In the genomic region with DNA sequence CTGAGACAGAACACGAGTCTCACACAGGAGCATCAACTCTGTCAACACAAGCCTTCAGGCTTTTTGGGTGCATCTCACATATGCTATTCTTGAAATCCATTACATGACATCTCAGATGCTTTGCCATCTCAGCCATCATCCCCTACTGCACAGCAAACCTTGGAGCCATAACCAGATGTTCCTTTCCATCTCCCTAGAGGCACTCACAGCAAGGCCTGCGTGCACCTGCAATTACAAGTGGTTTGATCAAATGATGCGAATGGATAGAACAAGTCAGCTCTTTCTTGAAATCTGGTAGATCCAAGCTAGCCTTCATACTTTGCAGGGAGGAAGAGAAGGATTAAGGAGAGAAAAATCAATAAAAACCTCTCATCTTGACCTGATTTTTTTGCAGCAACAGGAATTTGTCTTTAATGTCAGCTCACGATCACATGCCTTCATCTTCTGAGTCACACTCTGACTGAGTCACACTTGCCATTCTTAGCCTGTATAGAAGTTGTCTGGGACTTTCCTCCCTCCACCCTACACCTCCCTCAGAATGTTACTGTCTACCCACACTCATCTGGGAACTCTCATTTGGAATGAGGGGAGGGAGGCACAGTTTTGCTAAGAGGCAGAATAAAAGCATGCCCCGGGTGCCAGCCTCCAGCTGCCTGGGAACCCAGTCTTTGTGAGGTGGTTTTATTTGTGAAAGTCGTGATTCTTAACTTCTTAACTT, we compare ENCODE assay signal across 1 cellular context.
TF ChIP-seq lines count a peak whose summit lies in the region.

No MANE protein-coding gene starts in this region.

TF ChIP-seq in SK-N-SH treated with all-trans-retinoic acid at 6 μM for 48 hours, 23 proteins besides CTCF, POLR2A, EP300 and RAD21 (continued from another document):
- TF ChIP-seq, protein P1, sequence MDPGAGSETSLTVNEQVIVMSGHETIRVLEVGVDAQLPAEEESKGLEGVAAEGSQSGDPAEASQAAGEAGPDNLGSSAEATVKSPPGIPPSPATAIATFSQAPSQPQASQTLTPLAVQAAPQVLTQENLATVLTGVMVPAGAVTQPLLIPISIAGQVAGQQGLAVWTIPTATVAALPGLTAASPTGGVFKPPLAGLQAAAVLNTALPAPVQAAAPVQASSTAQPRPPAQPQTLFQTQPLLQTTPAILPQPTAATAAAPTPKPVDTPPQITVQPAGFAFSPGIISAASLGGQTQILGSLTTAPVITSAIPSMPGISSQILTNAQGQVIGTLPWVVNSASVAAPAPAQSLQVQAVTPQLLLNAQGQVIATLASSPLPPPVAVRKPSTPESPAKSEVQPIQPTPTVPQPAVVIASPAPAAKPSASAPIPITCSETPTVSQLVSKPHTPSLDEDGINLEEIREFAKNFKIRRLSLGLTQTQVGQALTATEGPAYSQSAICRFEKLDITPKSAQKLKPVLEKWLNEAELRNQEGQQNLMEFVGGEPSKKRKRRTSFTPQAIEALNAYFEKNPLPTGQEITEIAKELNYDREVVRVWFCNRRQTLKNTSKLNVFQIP (CRISPR knock-in tag; IDR thresholded peaks at IDR 0.05; ENCODE audit: borderline replicate concordance, low read depth), result no peak
- TF ChIP-seq ZC3H10 (CRISPR knock-in tag; IDR thresholded peaks at IDR 0.05) (no peak), TOX (CRISPR knock-in tag; IDR thresholded peaks at IDR 0.05; ENCODE audit: borderline replicate concordance) (no peak), PPARA (CRISPR knock-in tag; IDR thresholded peaks at IDR 0.05; ENCODE audit: borderline replicate concordance) (no peak), ZNF8 (CRISPR knock-in tag; IDR thresholded peaks at IDR 0.05) (no peak)
TF ChIP-seq in SK-N-SH treated with all-trans-retinoic acid at 6 μM for 48 hours: peak in this region for 0.
